In the genomic region with DNA sequence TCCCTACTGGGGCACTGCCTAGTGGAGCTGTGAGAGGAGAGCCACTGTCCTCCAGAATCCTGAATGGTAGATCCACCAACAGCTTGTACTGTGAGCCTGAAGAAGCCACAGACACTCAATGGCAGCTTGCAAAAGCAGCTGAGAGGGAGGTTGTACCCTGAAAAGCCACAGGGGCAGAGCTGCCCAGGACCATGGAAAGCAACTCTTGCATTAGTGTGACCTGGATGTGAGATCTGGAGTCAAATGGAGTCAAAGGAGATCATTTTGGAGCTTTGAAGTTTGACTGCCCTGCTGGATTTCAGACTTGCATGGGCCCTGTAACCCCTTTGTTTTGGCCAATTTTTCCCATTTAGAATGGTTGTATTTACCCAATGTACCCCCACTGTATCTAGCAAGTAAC, we compare ENCODE assay signal across 29 cellular contexts.
"Had no signal": no experiment of that assay in that cellular context is flagged by ENCODE, and none has a peak within 500 bp of the region (broad histone marks: within the 10 kb centered on the region; RNA-seq: fewer than 3 reads in every experiment).

No MANE protein-coding gene starts in this region.

- FAIRE-seq: colon, endometrium, endothelial cell of umbilical vein, frontal cortex had no signal

- H3K4me1 ChIP-seq: colonic mucosa, esophagus muscularis mucosa, esophagus squamous epithelium, foreskin keratinocyte, gastrocnemius medialis, gastroesophageal sphincter, heart left ventricle, heart right ventricle had no signal

- H3K36me3 ChIP-seq: colonic mucosa, esophagus muscularis mucosa, esophagus squamous epithelium, gastrocnemius medialis, gastroesophageal sphincter, heart left ventricle, heart right ventricle had no signal

- H3K27ac ChIP-seq: colonic mucosa, coronary artery, dorsolateral prefrontal cortex, epithelial cell of prostate, esophagus muscularis mucosa, esophagus squamous epithelium, foreskin keratinocyte, gastrocnemius medialis, gastroesophageal sphincter, heart left ventricle, heart right ventricle, hepatocyte had no signal

- DNase-seq: colonic mucosa; cortex of kidney; dermis blood vessel endothelial cell; dorsolateral prefrontal cortex; effector CD4-positive, alpha-beta T cell; effector CD8-positive, alpha-beta T cell; effector memory CD4-positive, alpha-beta T cell; effector memory CD8-positive, alpha-beta T cell; endodermal cell; erythroblast; esophagus squamous epithelium; foreskin fibroblast; foreskin keratinocyte; foreskin melanocyte; gastrocnemius medialis; glutamatergic neuron; head of caudate nucleus; heart left ventricle; heart right ventricle had no signal

- H3K4me2 ChIP-seq: hepatocyte had no signal

- H3K79me2 ChIP-seq: hepatocyte had no signal

- H3K27me3 ChIP-seq: colonic mucosa, dorsolateral prefrontal cortex, esophagus muscularis mucosa, esophagus squamous epithelium, foreskin keratinocyte, gastrocnemius medialis, gastroesophageal sphincter, heart left ventricle, heart right ventricle, hepatocyte had no signal

- H2AFZ ChIP-seq: hepatocyte had no signal

- H3K9me3 ChIP-seq: colonic mucosa, gastrocnemius medialis had no signal

- H3K4me3 ChIP-seq: colonic mucosa, coronary artery, dorsolateral prefrontal cortex, esophagus muscularis mucosa, esophagus squamous epithelium, gastrocnemius medialis, gastroesophageal sphincter, heart left ventricle, heart right ventricle, hepatocyte had no signal

- ATAC-seq: effector memory CD8-positive, alpha-beta T cell; esophagus mucosa; foreskin keratinocyte; gastrocnemius medialis; gastroesophageal sphincter; heart left ventricle; heart right ventricle had no signal
